25 cellular contexts compared by ENCODE assay signal in genomic region chrX:130014770-130015169, GRCh38. TPM values are rescaled to one million over a fixed set of nuclear protein-coding genes. Genes with fewer than 3 reads are reported as not detected.
DNase-seq lines count a peak whose midpoint lies in the region; ATAC-seq, FAIRE-seq and TF ChIP-seq lines count a peak whose summit lies in the region.
"Had no signal": no experiment of that assay in that cellular context is flagged by ENCODE, and none has a peak within 500 bp of the region (broad histone marks: within the 10 kb centered on the region; RNA-seq: fewer than 3 reads in every experiment).

No MANE protein-coding gene starts in this region.

- H4K20me1 ChIP-seq in endothelial cell of umbilical vein (replicated peaks; ENCODE audit: control insufficient read depth, extremely low read depth, insufficient read depth, low read length): no peaks in the 10 kb centered on the region

- H3K27me3 ChIP-seq in A673 (replicated peaks; ENCODE audit: insufficient read depth, low read depth, low read length, poor library complexity) (no peaks in the 10 kb centered on the region), endothelial cell of umbilical vein (ENCODE audit: control insufficient read depth in 2 of 2, insufficient read depth in 2 of 2, low read length in 2 of 2) (no peaks in the 10 kb centered on the region)
- no peaks in the 10 kb centered on the region for H3K27me3 ChIP-seq in CD4-positive, CD25-positive, alpha-beta regulatory T cell (ENCODE audit: control insufficient read depth, insufficient read depth, low read length)

- no peak overlapping the region for H3K4me3 Mint-ChIP-seq in CD4-positive, CD25-positive, alpha-beta regulatory T cell
- H3K4me3 Mint-ChIP-seq: B cell; CD4-positive, alpha-beta memory T cell; CD8-positive, alpha-beta memory T cell had no signal

- H3K27ac Mint-ChIP-seq in CD4-positive, CD25-positive, alpha-beta regulatory T cell: peak overlapping the region in 2 of 3 donors; percentile 31 to 32
- H3K27ac Mint-ChIP-seq: B cell; CD4-positive, alpha-beta memory T cell had no signal

- ATAC-seq in CD4-positive, CD25-positive, alpha-beta regulatory T cell (ENCODE audit: low read depth in 2 of 2): no peak
- no peak for ATAC-seq in left colon
- no peak for ATAC-seq in GM19324 (IDR thresholded peaks at IDR 0.05; ENCODE audit: low FRiP score, unreplicated experiment)
- ATAC-seq: GM12878 had no signal

- TSS peak; percentile 40 for BruUV-seq in A673 (replicated peaks; lab: Mats Ljungman, UMichigan)
- BruUV-seq in endothelial cell of umbilical vein (replicated peaks; lab: Mats Ljungman, UMichigan): TSS peak; percentile 22

- H3K9me3 Mint-ChIP-seq in CD4-positive, CD25-positive, alpha-beta regulatory T cell: no peaks in the 10 kb centered on the region
- H3K9me3 Mint-ChIP-seq: CD8-positive, alpha-beta memory T cell had no signal

- TF ChIP-seq CTCF in A673 (conservative IDR thresholded peaks at IDR 0.05; ENCODE audit: low read depth, low read length) (no peak), endothelial cell of umbilical vein (IDR thresholded peaks at IDR 0.05; ENCODE audit: extremely low read depth in 1 of 2, insufficient read depth in 1 of 2, low read depth in 1 of 2, low read length in 2 of 2) (no peak)

- no peak overlapping the region for H3K4me2 ChIP-seq in endothelial cell of umbilical vein (ENCODE audit: insufficient read depth, low read length)
- H3K4me2 ChIP-seq: BLaER1 treated with 17β-estradiol and CSF1 and Interleukin-3, amounts not matched to agents 10 nM and 100 nM had no signal

- H3K4me3 ChIP-seq in A673 (ENCODE audit: low read depth, low read length, poor library complexity, severe bottlenecking): no peak overlapping the region
- H3K4me3 ChIP-seq in CD4-positive, CD25-positive, alpha-beta regulatory T cell (ENCODE audit: low read depth, low read length): no peak overlapping the region
- no peak overlapping the region for H3K4me3 ChIP-seq in endothelial cell of umbilical vein (replicated peaks in 1 of 3; ENCODE audit: insufficient read depth in 1 of 3, low read depth in 1 of 3, low read length in 3 of 3)
- H3K4me3 ChIP-seq: BLaER1 treated with 17β-estradiol and CSF1 and Interleukin-3, amounts not matched to agents 10 nM and 100 nM; GM12878 had no signal

- no peak for FAIRE-seq in endothelial cell of umbilical vein (lab: Jason Lieb, UNC)
- FAIRE-seq: A204.1, GM12878, GM12892, GM18507 had no signal

- H3K27ac ChIP-seq in A673 (ENCODE audit: low read depth, low read length, poor library complexity, severe bottlenecking) (no peak overlapping the region), endothelial cell of umbilical vein (ENCODE audit: insufficient read depth, low read depth, low read length) (no peak overlapping the region)
- no peak overlapping the region for H3K27ac ChIP-seq in CD4-positive, CD25-positive, alpha-beta regulatory T cell (ENCODE audit: insufficient read depth, low read length, poor library complexity, severe bottlenecking)
- H3K27ac ChIP-seq: BLaER1 treated with 17β-estradiol and CSF1 and Interleukin-3, amounts not matched to agents 10 nM and 100 nM; C4-2B had no signal

- no peaks in the 10 kb centered on the region for H3K9me1 ChIP-seq in endothelial cell of umbilical vein (replicated peaks; ENCODE audit: control insufficient read depth, extremely low read depth, insufficient read depth, low read length)

- H3K9me3 ChIP-seq in A673 (ENCODE audit: low read depth, low read length, poor library complexity, severe bottlenecking) (no peaks in the 10 kb centered on the region), endothelial cell of umbilical vein (replicated peaks; ENCODE audit: control insufficient read depth, insufficient read depth, low read length) (no peaks in the 10 kb centered on the region)
- no peaks in the 10 kb centered on the region for H3K9me3 ChIP-seq in CD4-positive, CD25-positive, alpha-beta regulatory T cell (ENCODE audit: control insufficient read depth in 2 of 2, low read length in 2 of 2)
- H3K9me3 ChIP-seq: BLaER1 treated with 17β-estradiol and CSF1 and Interleukin-3, amounts not matched to agents 10 nM and 100 nM had no signal

- intact Hi-C loops in A673 (cut with micrococcal nuclease; ENCODE audit: unreplicated experiment) (no loop called here), endothelial cell of umbilical vein (cut with micrococcal nuclease) (no loop called here), left colon (cut with DNase I, micrococcal nuclease) (no loop called here)

- no peaks in the 10 kb centered on the region for H3K4me1 ChIP-seq in A673 (ENCODE audit: insufficient read depth, low read length, poor library complexity, severe bottlenecking)
- H3K4me1 ChIP-seq in CD4-positive, CD25-positive, alpha-beta regulatory T cell (ENCODE audit: control insufficient read depth, insufficient read depth, low read length, poor library complexity, severe bottlenecking): no peaks in the 10 kb centered on the region
- no peaks in the 10 kb centered on the region for H3K4me1 ChIP-seq in endothelial cell of umbilical vein (ENCODE audit: control insufficient read depth, extremely low read depth, insufficient read depth, low read length)

- dilution Hi-C loops in endothelial cell of umbilical vein (cut with MboI; ENCODE audit: extremely low pct_ligation_motif_present, low sequenced_read_pairs): no loop called here

- TF ChIP-seq POLR2A in endothelial cell of umbilical vein (IDR thresholded peaks at IDR 0.05; ENCODE audit: low read depth, low read length): no peak

- H3K36me3 ChIP-seq in A673 (ENCODE audit: insufficient read depth, low read length, poor library complexity, severe bottlenecking) (peaks cover 8% of the 10 kb centered on the region), endothelial cell of umbilical vein (ENCODE audit: control insufficient read depth in 2 of 2, extremely low read depth in 1 of 2, insufficient read depth in 2 of 2, low read length in 2 of 2) (peaks cover 0 to 11% of the 10 kb centered on the region in 2 experiments)
- peaks cover 3% of the 10 kb centered on the region for H3K36me3 ChIP-seq in CD4-positive, CD25-positive, alpha-beta regulatory T cell (ENCODE audit: control insufficient read depth, insufficient read depth, low read length)

- H3K4me1 Mint-ChIP-seq in CD4-positive, CD25-positive, alpha-beta regulatory T cell: peaks cover 0 to 2% (median 0%) of the 10 kb centered on the region in 4 donors
- H3K4me1 Mint-ChIP-seq: B cell; CD8-positive, alpha-beta memory T cell had no signal

- H3K27me3 Mint-ChIP-seq in CD4-positive, CD25-positive, alpha-beta regulatory T cell: no peaks in the 10 kb centered on the region
- H3K27me3 Mint-ChIP-seq: B cell; CD4-positive, alpha-beta memory T cell had no signal

- peaks cover 6% of the 10 kb centered on the region for H3K36me3 Mint-ChIP-seq in CD4-positive, CD25-positive, alpha-beta regulatory T cell

- no peak overlapping the region for H2AFZ ChIP-seq in endothelial cell of umbilical vein (ENCODE audit: low read depth, low read length)

- no peak for DNase-seq in A673 (ENCODE audit: low spot score)
- DNase-seq in CD4-positive, CD25-positive, alpha-beta regulatory T cell: no peak
- no peak for DNase-seq in endothelial cell of umbilical vein (ENCODE audit: low read depth, low spot score)
- DNase-seq in left colon: no peak
- no peak for DNase-seq in HuH-7.5 (ENCODE audit: low spot score)
- DNase-seq: 8988T; AML-193; CD4-positive, alpha-beta memory T cell; CD8-positive, alpha-beta memory T cell; COR-L47; DMS 273 treated with DMSO at 0.1 percent for 48 hours; DMS153; DMS53; DMS79; DND-41; EL; GDM1 had no signal

- POLR2A ChIA-PET in A673 (lab: Charles Lee; ENCODE audit: low non-redundant PET): no interaction called here
- POLR2A ChIA-PET in endothelial cell of umbilical vein (lab: Charles Lee): no interaction called here

- CTCF ChIA-PET in A673 (lab: Charles Lee) (no interaction called here), endothelial cell of umbilical vein (lab: Charles Lee) (no interaction called here)

- no peak overlapping the region for H3K9ac ChIP-seq in endothelial cell of umbilical vein (replicated peaks; ENCODE audit: extremely low read depth, insufficient read depth, low read length)
- H3K9ac ChIP-seq: BLaER1 treated with 17β-estradiol and CSF1 and Interleukin-3, amounts not matched to agents 10 nM and 100 nM had no signal

- no peaks in the 10 kb centered on the region for H3K79me2 ChIP-seq in endothelial cell of umbilical vein (ENCODE audit: control insufficient read depth, insufficient read depth, low read length)

TF ChIP-seq in endothelial cell of umbilical vein, 7 proteins besides CTCF, POLR2A, EP300 and RAD21:
- TF ChIP-seq FOS (IDR thresholded peaks at IDR 0.05; ENCODE audit: borderline replicate concordance, insufficient read depth, low read length): no peak

RNA-seq across cellular contexts. Expression of gene BCORL1, which starts 32.3 kb away (rescaled TPM):
- total RNA-seq in A673 (2021) (13.3 and 18.3 TPM in 2 replicates), endothelial cell of umbilical vein (13.1 and 16.7 TPM in 2 replicates), left colon (10 to 100 TPM; 10.6 to 12.2 TPM)
- 5.5 TPM for total RNA-seq in CD4-positive, CD25-positive, alpha-beta regulatory T cell
- 1 to 10 TPM in 2 of 4 donors, under 1 TPM in 2; 0.13 to 2.0 (median 1.0) TPM for polyA plus RNA-seq in CD4-positive, CD25-positive, alpha-beta regulatory T cell
- polyA plus RNA-seq in endothelial cell of umbilical vein: 1.8 TPM in 2 replicates
- polyA plus RNA-seq in endothelial cell of umbilical vein (2011; cell fraction: cytosol; rRNA removed): 1.9 TPM in 2 replicates
- 4.4 and 4.6 TPM in 2 replicates for polyA plus RNA-seq in endothelial cell of umbilical vein (2011; cell fraction: nucleus; rRNA removed)
- 7.5 and 8.2 TPM in 2 replicates for polyA plus RNA-seq in endothelial cell of umbilical vein (2012)
- 3.4 and 5.6 TPM in 2 replicates for polyA minus RNA-seq in endothelial cell of umbilical vein
- 2.0 TPM for polyA minus RNA-seq in endothelial cell of umbilical vein (2011; cell fraction: cytosol; rRNA and poly(A)+ RNA removed)
- polyA minus RNA-seq in endothelial cell of umbilical vein (2011; cell fraction: nucleus; rRNA and poly(A)+ RNA removed): 3.5 and 4.0 TPM in 2 replicates
